8 cellular contexts compared by ENCODE assay signal in the genomic region with DNA sequence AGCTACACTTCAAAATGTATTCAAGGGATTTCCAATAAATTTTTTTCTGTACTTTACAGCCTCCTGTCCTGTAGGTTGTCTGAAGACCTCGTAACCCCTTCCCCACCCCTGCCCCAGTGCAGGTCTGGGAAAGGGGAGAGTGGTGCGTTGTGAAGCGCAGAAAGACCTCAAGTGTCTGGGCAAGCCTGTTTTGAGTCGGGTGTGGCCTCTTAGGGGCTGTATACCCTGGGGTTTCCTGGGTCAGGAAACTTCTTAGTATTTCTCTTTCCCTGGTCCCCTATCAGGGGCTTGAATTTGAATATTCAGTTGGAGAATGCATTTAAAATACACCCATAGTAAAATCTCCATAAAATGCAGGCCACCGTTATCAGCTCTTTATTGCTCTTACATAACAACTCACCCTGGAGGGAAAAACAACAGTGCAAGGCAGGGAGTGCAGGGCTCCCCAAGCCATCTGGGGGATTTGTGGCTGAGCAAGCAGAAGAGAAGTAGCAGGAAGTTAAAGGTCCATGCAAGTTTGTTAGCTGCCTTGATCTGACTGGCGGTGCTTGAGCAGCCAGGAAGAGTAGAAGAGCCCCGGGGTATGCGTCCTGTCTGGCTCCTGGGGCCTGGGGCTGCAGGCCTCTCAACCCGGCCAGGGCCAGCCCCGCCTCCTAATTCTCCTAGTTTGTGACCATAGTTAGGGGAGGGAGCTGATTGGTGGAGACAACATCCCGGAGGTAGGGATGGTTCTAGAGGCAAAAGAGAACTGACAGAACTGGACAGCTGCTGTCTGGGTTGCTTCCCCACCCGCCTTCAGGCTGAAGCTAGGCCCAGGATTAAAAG. TPM values are rescaled to one million over a fixed set of nuclear protein-coding genes. Genes with fewer than 3 reads are reported as not detected.
A peak's percentile ranks its signal among the peaks of the same experiment; 100 is the strongest.
DNase-seq lines count a peak whose midpoint lies in the region; ATAC-seq and TF ChIP-seq lines count a peak whose summit lies in the region.

No MANE protein-coding gene starts in this region.

- H3K27ac ChIP-seq in mesenchymal stem cell (ENCODE audit: low read length, poor library complexity, severe bottlenecking) = peak overlapping the region; percentile 63
- peak overlapping the region; percentile 84 for H3K27ac ChIP-seq in vagina

- H2AK5ac ChIP-seq in mesenchymal stem cell (ENCODE audit: low read length, severe bottlenecking) = peak overlapping the region; percentile 56

- intact Hi-C loops in vagina (cut with DNase I) = no loop called here

- no peaks in the 10 kb centered on the region for H3K9me3 ChIP-seq in mesenchymal stem cell (ENCODE audit: control insufficient read depth, low read length)
- H3K9me3 ChIP-seq in vagina = no peaks in the 10 kb centered on the region

- no peak overlapping the region for H3K14ac ChIP-seq in mesenchymal stem cell (ENCODE audit: low read length in 2 of 2)

- no peak overlapping the region for H2BK15ac ChIP-seq in mesenchymal stem cell (ENCODE audit: low read depth, poor library complexity, severe bottlenecking)

- peaks cover 8% of the 10 kb centered on the region for H3K79me1 ChIP-seq in mesenchymal stem cell (replicated peaks; ENCODE audit: low read length, poor library complexity, severe bottlenecking)

- H2BK120ac ChIP-seq in mesenchymal stem cell (ENCODE audit: low read depth, low read length) = no peak overlapping the region

- DNase-seq in AG20443 (ENCODE audit: low spot score) = peak; percentile 22
- peak; percentile 77 for DNase-seq in NOMO-1 treated with DMSO at 0.1 percent for 48 hours (lab: John Stamatoyannopoulos, UW; ENCODE audit: unreplicated experiment)
- peak; percentile 33 for DNase-seq in central memory CD4-positive, alpha-beta T cell
- DNase-seq in mesenchymal stem cell = no peak
- DNase-seq in vagina (ENCODE audit: extremely low spot score in 2 of 2) = no peak
- no peak for DNase-seq in activated gamma-delta T cell (lab: John Stamatoyannopoulos, UW)
- no peak for DNase-seq in NCI-H1694 treated with DMSO at 0.1 percent for 48 hours (lab: John Stamatoyannopoulos, UW)

- peak overlapping the region in 1 of 2 experiments; percentile 13 for H3K4ac ChIP-seq in mesenchymal stem cell (ENCODE audit: low read depth in 1 of 2, low read length in 2 of 2)

- no peak for TF ChIP-seq POLR2A in vagina (IDR thresholded peaks at IDR 0.05)

- no peak overlapping the region for H3K23ac ChIP-seq in mesenchymal stem cell (ENCODE audit: low read length in 2 of 2)

- peak overlapping the region in 1 of 2 experiments; percentile 58 for H3K18ac ChIP-seq in mesenchymal stem cell (ENCODE audit: low read depth in 1 of 2, low read length in 2 of 2)

- H4K8ac ChIP-seq in mesenchymal stem cell (ENCODE audit: low read length) = peak overlapping the region; percentile 47

- no peak overlapping the region for H2BK5ac ChIP-seq in mesenchymal stem cell (ENCODE audit: low read depth, low read length, poor library complexity, severe bottlenecking)

- no peaks in the 10 kb centered on the region for H3K27me3 ChIP-seq in mesenchymal stem cell (ENCODE audit: control insufficient read depth in 1 of 2, insufficient read depth in 1 of 2, low read length in 2 of 2)
- no peaks in the 10 kb centered on the region for H3K27me3 ChIP-seq in vagina

- H3K4me3 ChIP-seq in mesenchymal stem cell (ENCODE audit: insufficient read depth in 1 of 2, low read depth in 1 of 2, low read length in 2 of 2) (no peak overlapping the region), vagina (no peak overlapping the region)

- H2AFZ ChIP-seq in mesenchymal stem cell (ENCODE audit: low read depth, low read length) = no peak overlapping the region

- H3K9ac ChIP-seq in mesenchymal stem cell (ENCODE audit: low read length) = peak overlapping the region; percentile 80

- peaks cover 32% of the 10 kb centered on the region for H3K4me1 ChIP-seq in mesenchymal stem cell (ENCODE audit: control insufficient read depth, insufficient read depth, low read depth, low read length)
- H3K4me1 ChIP-seq in vagina = peaks cover 46% of the 10 kb centered on the region

- H4K91ac ChIP-seq in mesenchymal stem cell (ENCODE audit: low read length) = no peak overlapping the region

- ATAC-seq in HG03460 (IDR thresholded peaks at IDR 0.05; ENCODE audit: unreplicated experiment) = no peak

- H3K4me2 ChIP-seq in mesenchymal stem cell (ENCODE audit: low read length, poor library complexity, severe bottlenecking) = no peak overlapping the region

- H2BK12ac ChIP-seq in mesenchymal stem cell (ENCODE audit: low read length in 2 of 2) = no peak overlapping the region

- TF ChIP-seq CTCF in vagina (IDR thresholded peaks at IDR 0.05) = no peak

- H3K36me3 ChIP-seq in mesenchymal stem cell (ENCODE audit: control insufficient read depth in 1 of 2, insufficient read depth in 2 of 2, low read depth in 1 of 2, low read length in 2 of 2) (peaks cover 71 to 77% of the 10 kb centered on the region in 2 experiments), vagina (peaks cover under 1 to 69% of the 10 kb centered on the region in 2 donors)

- WGBS in mesenchymal stem cell = 25% methylated on average over 8 of the region's 12 CpGs

RNA-seq across cellular contexts. Expression of a gene that starts 25.7 kb away (rescaled TPM):
- polyA plus RNA-seq in mesenchymal stem cell (2013, experiment 1 of 2) = 92.7 TPM
- polyA plus RNA-seq in mesenchymal stem cell (2013, experiment 2 of 2) = 87.5 TPM
- total RNA-seq in vagina = 80.3 TPM

RNA-seq across cellular contexts. Expression of a gene that starts 26.2 kb away (rescaled TPM):
- polyA plus RNA-seq in mesenchymal stem cell (2013, experiment 1 of 2) = 5.9 TPM
- 5.5 TPM for polyA plus RNA-seq in mesenchymal stem cell (2013, experiment 2 of 2)
- total RNA-seq in vagina = 12.5 TPM

RNA-seq across cellular contexts. Expression of a gene that starts 44.3 kb away (rescaled TPM):
- polyA plus RNA-seq in mesenchymal stem cell (2013, experiment 1 of 2) = not detected
- polyA plus RNA-seq in mesenchymal stem cell (2013, experiment 2 of 2) = not detected
- not detected for total RNA-seq in vagina

RNA-seq across cellular contexts. Expression of a gene that starts 57.3 kb away (rescaled TPM):
- polyA plus RNA-seq in mesenchymal stem cell (2013, experiment 1 of 2) = 51.4 TPM
- polyA plus RNA-seq in mesenchymal stem cell (2013, experiment 2 of 2) = 54.7 TPM
- 39.0 TPM for total RNA-seq in vagina

RNA-seq across cellular contexts. Expression of a gene that starts 57.6 kb away (rescaled TPM):
- 3.6 TPM for polyA plus RNA-seq in mesenchymal stem cell (2013, experiment 1 of 2)
- 3.3 TPM for polyA plus RNA-seq in mesenchymal stem cell (2013, experiment 2 of 2)
- 1.5 TPM for total RNA-seq in vagina

Comparison
In these comparisons a context has a peak if more than half of its experiments do, and no peak if none do; other contexts are left out.
1. DNase-seq: peak in AG20443 (single experiment), NOMO-1 treated with DMSO at 0.1 percent for 48 hours (single experiment) and central memory CD4-positive, alpha-beta T cell (single experiment); none in mesenchymal stem cell (single experiment), vagina (0 of 2), activated gamma-delta T cell (single experiment) and NCI-H1694 treated with DMSO at 0.1 percent for 48 hours (single experiment).